In the genomic region with DNA sequence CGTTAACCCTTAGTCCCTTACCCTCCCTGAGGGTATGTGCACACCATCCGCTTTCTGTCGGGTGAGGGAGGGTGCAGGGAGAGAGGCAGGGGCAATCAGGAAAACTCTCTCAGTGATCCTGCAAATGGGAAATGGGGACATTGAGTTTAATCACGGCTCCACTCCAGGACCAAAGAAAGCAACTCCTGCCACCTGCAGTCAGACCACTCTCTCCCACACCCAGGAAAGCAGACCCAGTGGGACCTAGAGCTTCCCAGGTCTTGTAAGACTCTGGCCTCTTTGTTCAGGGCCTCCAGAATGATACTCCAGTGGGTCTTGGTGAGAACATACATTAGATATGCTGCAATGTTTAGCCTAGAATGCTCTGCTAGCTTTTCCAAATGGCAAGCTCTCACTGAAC, we compare ENCODE assay signal across 20 cellular contexts.
DNase-seq lines count a peak whose midpoint lies in the region; ATAC-seq, FAIRE-seq and TF ChIP-seq lines count a peak whose summit lies in the region.
"Had no signal": no experiment of that assay in that cellular context is flagged by ENCODE, and none has a peak within 500 bp of the region (broad histone marks: within the 10 kb centered on the region; RNA-seq: fewer than 3 reads in every experiment).

No MANE protein-coding gene starts in this region.

- H3K27me3 ChIP-seq in HepG2 (ENCODE audit: control insufficient read depth in 1 of 2, insufficient read depth in 2 of 2, low read length in 2 of 2): peaks cover 2% of the 10 kb centered on the region in 2 experiments; a peak in 1 of 5 replicates
- no peaks in the 10 kb centered on the region for H3K27me3 ChIP-seq in right lobe of liver
- H3K27me3 ChIP-seq in Panc1 (ENCODE audit: control insufficient read depth, insufficient read depth, low read length): no peaks in the 10 kb centered on the region
- H3K27me3 ChIP-seq: BLaER1 treated with 17β-estradiol and CSF1 and Interleukin-3, amounts not matched to agents 10 nM and 100 nM had no signal

- TF ChIP-seq EP300 in HepG2 (IDR thresholded peaks at IDR 0.05; ENCODE audit: low read depth in 2 of 2, low read length in 2 of 2) (no peak), HepG2 (CRISPR knock-in tag; IDR thresholded peaks at IDR 0.05; ENCODE audit: borderline replicate concordance) (no peak)

- BruUV-seq in HepG2 (replicated peaks; lab: Mats Ljungman, UMichigan) (no TSS peak), Panc1 (replicated peaks; lab: Mats Ljungman, UMichigan) (no TSS peak)

- H3K79me2 ChIP-seq in HepG2 (ENCODE audit: insufficient read depth, low read length): no peaks in the 10 kb centered on the region

- in situ Hi-C loops in HepG2 (cut with HindIII; ENCODE audit: extremely low pct_ligation_motif_present, low pct_unique_long_range_greater_than_20kb) (loop anchor here (5.0 kb wide), 2 partner anchors 74 to 199 kb away; partner anchors contain the start of gene GADD45A), Panc1 (cut with HindIII; ENCODE audit: low pct_unique_long_range_greater_than_20kb, low sequenced_read_pairs) (no loop called here)

- peaks cover 16% of the 10 kb centered on the region for H3K27me3 Mint-ChIP-seq in activated CD4-positive, alpha-beta T cell treated with anti-CD3 and anti-CD28 coated beads for 36 hours

- POLR2A ChIA-PET in HepG2 (lab: Yijun Ruan, JAX) (interaction anchor here (1.1 to 2.8 kb wide), 2 partner anchors 76 to 227 kb away, joined by 3 to 33 read pairs; partner anchors contain the start of gene GADD45A), Panc1 (lab: Charles Lee) (no interaction called here)
- POLR2A ChIA-PET in activated CD4-positive, alpha-beta T cell treated with anti-CD3 and anti-CD28 coated beads for 36 hours (lab: Charles Lee): no interaction called here

- no peak overlapping the region for H3K27ac ChIP-seq in HepG2 (ENCODE audit: extremely low read length, insufficient read depth, low read length)
- H3K27ac ChIP-seq in right lobe of liver: peak overlapping the region in 1 of 3 donors; percentile 5
- H3K27ac ChIP-seq in Panc1 (ENCODE audit: low read length): peak overlapping the region; percentile 20; the same call in 1 of the 2 replicates
- peak overlapping the region; percentile 81 for H3K27ac ChIP-seq in epithelial cell of prostate
- H3K27ac ChIP-seq: BLaER1 treated with 17β-estradiol and CSF1 and Interleukin-3, amounts not matched to agents 10 nM and 100 nM had no signal

- no peaks in the 10 kb centered on the region for H3K9me3 Mint-ChIP-seq in activated CD4-positive, alpha-beta T cell treated with anti-CD3 and anti-CD28 coated beads for 36 hours (ENCODE audit: low read depth)
- H3K9me3 Mint-ChIP-seq: CD8-positive, alpha-beta T cell; IgD-negative memory B cell had no signal

- peaks cover 7% of the 10 kb centered on the region for H3K4me1 Mint-ChIP-seq in activated CD4-positive, alpha-beta T cell treated with anti-CD3 and anti-CD28 coated beads for 36 hours

- no peak overlapping the region for H3K4me3 Mint-ChIP-seq in activated CD4-positive, alpha-beta T cell treated with anti-CD3 and anti-CD28 coated beads for 36 hours
- H3K4me3 Mint-ChIP-seq: CD8-positive, alpha-beta T cell; IgD-negative memory B cell had no signal

- no peak for TF ChIP-seq RAD21 in HepG2 (CRISPR knock-in tag; IDR thresholded peaks at IDR 0.05)

- H3K4me3 ChIP-seq in HepG2 (replicated peaks in 1 of 3; ENCODE audit: insufficient read depth in 1 of 3, low read depth in 2 of 3, low read length in 3 of 3) (no peak overlapping the region), right lobe of liver (no peak overlapping the region), Panc1 (ENCODE audit: low read depth in 2 of 2, low read length in 2 of 2) (no peak overlapping the region)
- H3K4me3 ChIP-seq: A549; BLaER1 treated with 17β-estradiol and CSF1 and Interleukin-3, amounts not matched to agents 10 nM and 100 nM had no signal

- TF ChIP-seq POLR2A in HepG2 (IDR thresholded peaks at IDR 0.05; ENCODE audit: insufficient read depth in 1 of 2, low read depth in 2 of 2, low read length in 2 of 2): no peak
- no peak for TF ChIP-seq POLR2A in right lobe of liver (IDR thresholded peaks at IDR 0.05)

- no peak for ATAC-seq in HepG2
- ATAC-seq in right lobe of liver: no peak
- no peak for ATAC-seq in Panc1
- no peak for ATAC-seq in activated CD4-positive, alpha-beta T cell treated with anti-CD3 and anti-CD28 coated beads for 36 hours
- ATAC-seq in HG03135 (IDR thresholded peaks at IDR 0.05; ENCODE audit: unreplicated experiment): no peak
- ATAC-seq: CD8-positive, alpha-beta T cell; Right ventricle myocardium inferior had no signal

- H3K4me1 ChIP-seq in HepG2 (ENCODE audit: insufficient read depth, low read length) (peaks cover 30% of the 10 kb centered on the region), right lobe of liver (peaks cover 0 to 22% (median 10%) of the 10 kb centered on the region in 4 donors), Panc1 (ENCODE audit: control insufficient read depth, insufficient read depth, low read length) (peaks cover 29% of the 10 kb centered on the region)

- H3K36me3 ChIP-seq in HepG2 (replicated peaks in 1 of 2; ENCODE audit: control insufficient read depth in 1 of 2, insufficient read depth in 2 of 2, low read length in 2 of 2): no peaks in the 10 kb centered on the region
- H3K36me3 ChIP-seq in right lobe of liver: no peaks in the 10 kb centered on the region
- H3K36me3 ChIP-seq in Panc1 (ENCODE audit: control insufficient read depth, insufficient read depth, low read length): no peaks in the 10 kb centered on the region
- H3K36me3 ChIP-seq: BLaER1 treated with 17β-estradiol and CSF1 and Interleukin-3, amounts not matched to agents 10 nM and 100 nM had no signal

- no peak overlapping the region for H3K4me2 ChIP-seq in HepG2 (ENCODE audit: low read depth, low read length)
- H3K4me2 ChIP-seq: BLaER1 treated with 17β-estradiol and CSF1 and Interleukin-3, amounts not matched to agents 10 nM and 100 nM had no signal

- TF ChIP-seq CTCF in HepG2 (CRISPR knock-in tag; IDR thresholded peaks at IDR 0.05): peak; percentile 52
- no peak for TF ChIP-seq CTCF in right lobe of liver (IDR thresholded peaks at IDR 0.05)
- no peak for TF ChIP-seq CTCF in Panc1 (IDR thresholded peaks at IDR 0.05)

- H4K20me1 ChIP-seq in HepG2 (ENCODE audit: insufficient read depth, low read length): no peaks in the 10 kb centered on the region

- H2AFZ ChIP-seq in HepG2 (ENCODE audit: low read length): no peak overlapping the region

- H3K9ac ChIP-seq in HepG2 (ENCODE audit: insufficient read depth, low read depth, low read length): no peak overlapping the region
- H3K9ac ChIP-seq: BLaER1 treated with 17β-estradiol and CSF1 and Interleukin-3, amounts not matched to agents 10 nM and 100 nM had no signal

- FAIRE-seq in HepG2 (lab: Jason Lieb, UNC): no peak
- FAIRE-seq: A549 had no signal

- CTCF ChIA-PET in HepG2 (lab: Yijun Ruan, JAX; ENCODE audit: low intra/inter-chr PET ratio, low total read pairs) (interaction anchor here (0.7 kb wide), 1 partner anchor 200 kb away, joined by 3 read pairs; no protein-coding TSS in a partner anchor), Panc1 (lab: Charles Lee) (no interaction called here)
- CTCF ChIA-PET in activated CD4-positive, alpha-beta T cell treated with anti-CD3 and anti-CD28 coated beads for 36 hours (lab: Charles Lee): interaction anchor here (0.7 to 8.0 kb wide), 6 partner anchors 11 to 225 kb away, joined by 3 to 161 read pairs (median 10); no protein-coding TSS in a partner anchor

- 55% methylated on average over 4 of the region's 4 CpGs for WGBS in HepG2 (ENCODE audit: low lambda C conversion rate)
- WGBS in right lobe of liver (ENCODE audit: insufficient coverage, low coverage, low lambda C conversion rate, missing lambda C conversion rate): 33% methylated on average over 1 of the region's 4 CpGs

- no peaks in the 10 kb centered on the region for H3K9me3 ChIP-seq in HepG2 (ENCODE audit: low read length)
- no peaks in the 10 kb centered on the region for H3K9me3 ChIP-seq in right lobe of liver
- H3K9me3 ChIP-seq in Panc1 (ENCODE audit: control insufficient read depth, insufficient read depth, low read depth, low read length): no peaks in the 10 kb centered on the region
- H3K9me3 ChIP-seq: A549; BLaER1 treated with 17β-estradiol and CSF1 and Interleukin-3, amounts not matched to agents 10 nM and 100 nM had no signal

- no peak overlapping the region for H3K27ac Mint-ChIP-seq in activated CD4-positive, alpha-beta T cell treated with anti-CD3 and anti-CD28 coated beads for 36 hours
- H3K27ac Mint-ChIP-seq: CD8-positive, alpha-beta T cell; IgD-negative memory B cell had no signal

- intact Hi-C loops in HepG2 (cut with micrococcal nuclease; ENCODE audit: unreplicated experiment) (loop anchor here (2.0 to 10.0 kb wide), 3 partner anchors 65 to 527 kb away; no protein-coding TSS in a partner anchor), right lobe of liver (cut with DNase I) (loop anchor here in 1 of 2 donors (10.0 kb wide), 2 partner anchors 73 to 227 kb away; partner anchors contain the start of gene GNG12), Panc1 (cut with micrococcal nuclease; ENCODE audit: unreplicated experiment) (no loop called here)
- intact Hi-C loops in activated CD4-positive, alpha-beta T cell treated with anti-CD3 and anti-CD28 coated beads for 36 hours (cut with DNase I, micrococcal nuclease): loop anchor here in 1 of 2 experiments (2.0 kb wide), 1 partner anchor 75 kb away; no protein-coding TSS in a partner anchor

- H3K36me3 Mint-ChIP-seq in activated CD4-positive, alpha-beta T cell treated with anti-CD3 and anti-CD28 coated beads for 36 hours (ENCODE audit: low read depth): no peaks in the 10 kb centered on the region
- H3K36me3 Mint-ChIP-seq: CD8-positive, alpha-beta T cell; IgD-negative memory B cell had no signal

- no peak for DNase-seq in HepG2 (ENCODE audit: low spot score)
- DNase-seq in right lobe of liver: no peak
- no peak for DNase-seq in Panc1 (ENCODE audit: low read depth, low spot score)
- no peak for DNase-seq in epithelial cell of prostate (ENCODE audit: low read depth, low spot score)
- DNase-seq in activated CD4-positive, alpha-beta T cell treated with anti-CD3 and anti-CD28 coated beads for 36 hours: no peak
- no peak for DNase-seq in activated effector memory CD4-positive, alpha-beta T cell treated with Interleukin-2 at 50 U/mL for 16 hours
- DNase-seq: Calu3; CD8-positive, alpha-beta T cell; DMS79; GOT3; MM.1S; NCI-H1105; NCI-H2081; NCI-H446 treated with DMSO at 0.1 percent for 48 hours; NCI-H774 had no signal

TF ChIP-seq in HepG2, 621 proteins besides CTCF, POLR2A, EP300 and RAD21:
- TF ChIP-seq ZFX (CRISPR knock-in tag; IDR thresholded peaks at IDR 0.05; ENCODE audit: low read depth) (no peak), SMC3 (IDR thresholded peaks at IDR 0.05; ENCODE audit: low read length) (peak; percentile 4; the same call in 1 of the 2 replicates), KDM4B (CRISPR knock-in tag; IDR thresholded peaks at IDR 0.05) (no peak), ZNF780A (CRISPR knock-in tag; IDR thresholded peaks at IDR 0.05) (no peak), EZH2 (conservative IDR thresholded peaks at IDR 0.05; ENCODE audit: low read depth, low read length) (no peak), ZNF496 (CRISPR knock-in tag; IDR thresholded peaks at IDR 0.05; ENCODE audit: insufficient replicate concordance) (no peak), ZNF768 (CRISPR knock-in tag; IDR thresholded peaks at IDR 0.05) (no peak), ZNF274 (CRISPR knock-in tag; IDR thresholded peaks at IDR 0.05) (no peak), KMT2A (CRISPR knock-in tag; IDR thresholded peaks at IDR 0.05) (no peak), STAG1 (CRISPR knock-in tag; IDR thresholded peaks at IDR 0.05) (peak; percentile 56)
TF ChIP-seq in HepG2: peak in this region for 2.
